In the genomic region with DNA sequence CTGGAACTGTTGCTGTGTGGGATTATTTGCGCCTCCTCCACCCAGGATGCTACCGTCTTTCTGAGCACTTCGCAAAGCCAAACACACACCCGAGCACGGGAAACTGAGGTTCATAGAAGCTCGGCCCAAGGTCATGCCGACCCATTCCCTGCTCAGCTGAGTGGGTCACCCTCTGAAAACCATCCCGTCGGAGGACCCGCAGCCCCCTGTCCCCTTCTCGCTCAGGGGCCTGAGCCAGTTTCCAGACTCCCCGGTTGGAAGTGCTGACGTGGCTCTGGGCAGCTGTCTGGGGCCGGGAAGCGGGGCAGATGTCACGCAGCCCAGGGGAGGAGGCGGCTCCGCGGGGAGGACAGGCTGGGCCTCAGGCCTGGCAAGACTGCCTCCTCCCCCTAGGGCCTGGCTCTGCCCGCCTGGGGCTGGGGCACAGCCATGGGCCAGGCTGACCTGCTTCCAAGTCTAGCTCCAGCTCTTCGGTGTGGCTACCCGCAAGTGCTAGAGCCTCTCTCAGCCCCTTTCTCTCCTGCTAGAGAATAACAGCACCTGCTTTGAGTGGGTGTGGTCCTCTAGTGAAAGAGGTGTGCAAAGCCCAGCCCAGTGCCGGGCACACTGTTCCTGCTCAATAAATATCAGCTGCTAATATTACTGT, we compare ENCODE assay signal across 8 cellular contexts. TPM values are rescaled to one million over a fixed set of nuclear protein-coding genes. Genes with fewer than 3 reads are reported as not detected.
A peak's percentile ranks its signal among the peaks of the same experiment; 100 is the strongest.
DNase-seq lines count a peak whose midpoint lies in the region; ATAC-seq and TF ChIP-seq lines count a peak whose summit lies in the region.

No MANE protein-coding gene starts in this region.

- intact Hi-C loops in tibial artery (cut with DNase I; ENCODE audit: low total_unique reads) = loop anchor here (10.0 kb wide), 1 partner anchor 207 kb away; no protein-coding TSS in a partner anchor

- TF ChIP-seq POLR2A in Raji (IDR thresholded peaks at IDR 0.05; ENCODE audit: insufficient read depth, low read depth, low read length) = peak; percentile 72

- ATAC-seq in HG03045 (IDR thresholded peaks at IDR 0.05; ENCODE audit: unreplicated experiment) (peak; percentile 25), HG02981 (IDR thresholded peaks at IDR 0.05; ENCODE audit: unreplicated experiment) (no peak)

- H3K27me3 ChIP-seq in tibial artery = no peaks in the 10 kb centered on the region

- peak overlapping the region; percentile 93 to 94 for H3K27ac ChIP-seq in tibial artery

- H3K9me3 ChIP-seq in tibial artery = no peaks in the 10 kb centered on the region

- no peak for TF ChIP-seq CTCF in epithelial cell of proximal tubule (conservative IDR thresholded peaks at IDR 0.05; ENCODE audit: low read depth, low read length)
- no peak for TF ChIP-seq CTCF in tibial artery (IDR thresholded peaks at IDR 0.05)

- DNase-seq in SIG-M5 treated with dmso at 0.1 percent for 504 hours (lab: John Stamatoyannopoulos, UW; ENCODE audit: unreplicated experiment) (peak; percentile 30), SIG-M5 (lab: John Stamatoyannopoulos, UW) (no peak), epithelial cell of proximal tubule (ENCODE audit: low read depth) (no peak), midbrain (lab: John Stamatoyannopoulos, UW) (peak; percentile 87), tibial artery (peak; percentile 79 to 95)

- no peaks in the 10 kb centered on the region for H3K36me3 ChIP-seq in tibial artery

- H3K4me1 ChIP-seq in tibial artery = peaks cover 7 to 55% (median 35%) of the 10 kb centered on the region in 4 donors

- peak overlapping the region; percentile 47 for H3K4me3 ChIP-seq in epithelial cell of proximal tubule (ENCODE audit: low read depth, low read length)
- peak overlapping the region; percentile 56 to 65 for H3K4me3 ChIP-seq in tibial artery

RNA-seq across cellular contexts. Expression of a gene that starts 9.9 kb away (rescaled TPM):
- total RNA-seq in epithelial cell of proximal tubule = 45.0 and 56.4 TPM in 2 replicates

Comparison
In these comparisons a context has a peak if more than half of its experiments do, and no peak if none do; other contexts are left out.
1. DNase-seq: peak in SIG-M5 treated with dmso at 0.1 percent for 504 hours (single experiment), midbrain (single experiment) and tibial artery (2 of 2); none in SIG-M5 (single experiment) and epithelial cell of proximal tubule (single experiment).